ENCODE assay signal across 8 cellular contexts in genomic region chr15:65305144-65305758, GRCh38. TPM values are rescaled to one million over a fixed set of nuclear protein-coding genes. Genes with fewer than 3 reads are reported as not detected.
DNase-seq lines count a peak whose midpoint lies in the region; ATAC-seq, FAIRE-seq and TF ChIP-seq lines count a peak whose summit lies in the region.
"Had no signal": no experiment of that assay in that cellular context is flagged by ENCODE, and none has a peak within 500 bp of the region (broad histone marks: within the 10 kb centered on the region; RNA-seq: fewer than 3 reads in every experiment).

No MANE protein-coding gene starts in this region.

- H3K9me3 Mint-ChIP-seq in GM23338, result peaks cover 10% of the 10 kb centered on the region; the same call in 2 of the 3 replicates
- no peaks in the 10 kb centered on the region for H3K9me3 Mint-ChIP-seq in endothelial cell (ENCODE audit: unreplicated experiment)

- H3K9me3 ChIP-seq in OCI-LY7 (ENCODE audit: low read length) (no peaks in the 10 kb centered on the region), pancreas (no peaks in the 10 kb centered on the region)

- FAIRE-seq in pancreas (lab: Jason Lieb, UNC), result no peak

- 0 out of 2 replicates have a peak, but pooled peaks cover 3% of the 10 kb centered on the region for H3K4me1 ChIP-seq in GM23338 (ENCODE audit: insufficient read depth)
- peaks cover 24% of the 10 kb centered on the region for H3K4me1 ChIP-seq in OCI-LY7 (ENCODE audit: insufficient read depth, low read length, poor library complexity, severe bottlenecking)
- peaks cover 4 to 6% (median 5%) of the 10 kb centered on the region in 3 donors for H3K4me1 ChIP-seq in pancreas

- H3K27me3 Mint-ChIP-seq in GM23338 (ENCODE audit: insufficient read depth, low read depth, poor library complexity), result peaks cover 32% of the 10 kb centered on the region
- H3K27me3 Mint-ChIP-seq in endothelial cell (ENCODE audit: unreplicated experiment), result peaks cover 6% of the 10 kb centered on the region

- H3K4me2 ChIP-seq in GM23338 (0 out of 2 replicates have a peak overlapping the region, but pooled peaks have one; percentile 21), OCI-LY7 (ENCODE audit: low read length) (peak overlapping the region; percentile 90)

- CTCF ChIA-PET in OCI-LY7 (lab: Charles Lee; ENCODE audit: unreplicated experiment), result no interaction called here

- no peaks in the 10 kb centered on the region; the same call in 1 of the 2 replicates for H3F3A ChIP-seq in GM23338 (replicated peaks; ENCODE audit: low read depth)

- DNase-seq in GM23338 (ENCODE audit: low spot score) (no peak), OCI-LY7 (ENCODE audit: low spot score) (no peak), endothelial cell (ENCODE audit: low spot score) (no peak), pancreas (peak in 1 of 6 donors; percentile 34), ACHN (no peak), inferior parietal cortex (ENCODE audit: extremely low spot score) (no peak)

- in situ Hi-C loops in ACHN (cut with HindIII; ENCODE audit: low pct_ligation_motif_present, low pct_unique_long_range_greater_than_20kb, low sequenced_read_pairs), result no loop called here

- H4K20me1 ChIP-seq in GM23338 (replicated peaks; ENCODE audit: insufficient read depth) (no peaks in the 10 kb centered on the region), OCI-LY7 (ENCODE audit: insufficient read depth, low read length) (no peaks in the 10 kb centered on the region)

- H3K27ac ChIP-seq in GM23338 (ENCODE audit: low read depth) (peak overlapping the region; percentile 8; the same call in 1 of the 2 replicates), OCI-LY7 (ENCODE audit: low read depth, low read length, poor library complexity, severe bottlenecking) (peak overlapping the region; percentile 91), pancreas (peak overlapping the region; percentile 85 to 96 (median 92))

- H3K4me3 Mint-ChIP-seq in GM23338, result 0 out of 3 replicates have a peak overlapping the region, but pooled peaks have one; percentile 80
- H3K4me3 Mint-ChIP-seq in endothelial cell (ENCODE audit: unreplicated experiment), result no peak overlapping the region

- H3K4me1 Mint-ChIP-seq in GM23338 (peaks cover 13% of the 10 kb centered on the region), endothelial cell (ENCODE audit: unreplicated experiment) (peaks cover 6% of the 10 kb centered on the region)

- no peaks in the 10 kb centered on the region for H3K9me2 ChIP-seq in GM23338 (ENCODE audit: insufficient read depth)
- no peaks in the 10 kb centered on the region for H3K9me2 ChIP-seq in OCI-LY7 (ENCODE audit: insufficient read depth, low read length)

- H3K36me3 Mint-ChIP-seq in GM23338 (ENCODE audit: low read depth) (no peaks in the 10 kb centered on the region), endothelial cell (ENCODE audit: low read depth, unreplicated experiment) (no peaks in the 10 kb centered on the region)

- no peak overlapping the region for H2AFZ ChIP-seq in GM23338
- H2AFZ ChIP-seq in OCI-LY7 (ENCODE audit: low read length), result peak overlapping the region; percentile 48; the same call in 1 of the 2 replicates

- POLR2A ChIA-PET in OCI-LY7 (lab: Charles Lee), result interaction anchor here (0.6 to 2.2 kb wide), 20 partner anchors 8 to 1014 kb away, joined by 3 to 29 read pairs (median 4); partner anchors contain the start of genes CLPX, PARP16 and RNU5A-1

- no peak overlapping the region for H3K4me3 ChIP-seq in GM23338
- peak overlapping the region; percentile 63 for H3K4me3 ChIP-seq in OCI-LY7 (ENCODE audit: low read depth, low read length, poor library complexity, severe bottlenecking)
- peak overlapping the region in 2 of 4 donors; percentile 6 to 45 for H3K4me3 ChIP-seq in pancreas

- ATAC-seq in GM23338 (peak; percentile 20), pancreas (peak; percentile 15 to 37 (median 28)), GM19395 (IDR thresholded peaks at IDR 0.05; ENCODE audit: unreplicated experiment) (no peak)

- no TSS peak for BruUV-seq in OCI-LY7 (replicated peaks; lab: Mats Ljungman, UMichigan)

- H3K36me3 ChIP-seq in GM23338 (ENCODE audit: insufficient read depth) (no peaks in the 10 kb centered on the region), OCI-LY7 (ENCODE audit: insufficient read depth, low read length) (no peaks in the 10 kb centered on the region), pancreas (no peaks in the 10 kb centered on the region)

- H3K79me2 ChIP-seq in GM23338 (replicated peaks; ENCODE audit: insufficient read depth) (no peaks in the 10 kb centered on the region), OCI-LY7 (ENCODE audit: insufficient read depth, low read depth, low read length) (no peaks in the 10 kb centered on the region)

- intact Hi-C loops in OCI-LY7 (cut with micrococcal nuclease; ENCODE audit: unreplicated experiment) (loop anchor here (2.0 kb wide), 1 partner anchor 272 kb away; no protein-coding TSS in a partner anchor), pancreas (cut with DNase I) (no loop called here)

- 28 to 34% methylated on average over 14 of the region's 14 CpGs for WGBS in pancreas, 2 donors

- H3K27me3 ChIP-seq in GM23338 (ENCODE audit: insufficient read depth) (no peaks in the 10 kb centered on the region), pancreas (no peaks in the 10 kb centered on the region)

- peak overlapping the region; percentile 100 for H3K27ac Mint-ChIP-seq in GM23338
- peak overlapping the region; percentile 100 for H3K27ac Mint-ChIP-seq in endothelial cell (ENCODE audit: unreplicated experiment)

- TF ChIP-seq CTCF in GM23338 (conservative IDR thresholded peaks at IDR 0.05; ENCODE audit: low read depth in 2 of 2), result no peak
- TF ChIP-seq CTCF in OCI-LY7 (conservative IDR thresholded peaks at IDR 0.05; ENCODE audit: low read length), result no peak
- no peak for TF ChIP-seq CTCF in endothelial cell (IDR thresholded peaks at IDR 0.05; ENCODE audit: unreplicated experiment)
- no peak for TF ChIP-seq CTCF in pancreas (IDR thresholded peaks at IDR 0.05)

TF ChIP-seq in GM23338, 12 proteins besides CTCF, POLR2A, EP300 and RAD21 (continues in another document):
- no peak for TF ChIP-seq POLR2AphosphoS5 (IDR thresholded peaks at IDR 0.05; ENCODE audit: low read depth)
- TF ChIP-seq CREB1 (CRISPR knock-in tag; IDR thresholded peaks at IDR 0.05; ENCODE audit: low read depth), result no peak
- TF ChIP-seq ETS1 (IDR thresholded peaks at IDR 0.05), result no peak

RNA-seq across cellular contexts. Expression of gene RNU5B-1, which starts 0.8 kb away (rescaled TPM):
- not detected in 2 replicates for total RNA-seq in GM23338 (2014; rRNA removed; shearing (Covaris generic))
- not detected in 2 replicates for polyA plus RNA-seq in GM23338 (2016; fragmentation: Nextera tagmentation; extraction: Ambion mirVana)
- total RNA-seq in OCI-LY7 (2014; rRNA removed; shearing (Covaris generic)), result not detected in 2 replicates
- not detected in 2 replicates for total RNA-seq in OCI-LY7 (2022)
- total RNA-seq in endothelial cell (ENCODE audit: unreplicated experiment), result not detected
- 10 to 100 TPM in 3 of 6 donors, not detected in 3; 10.5 to 21.8 (median 21.6) TPM for total RNA-seq in pancreas
- not detected for polyA plus RNA-seq in pancreas
- total RNA-seq: T-helper 1 cell treated with Interleukin-12 subunit alpha and Interleukin-12 subunit beta and Interleukin-4 antibody, amounts not matched to agents 30 ng/mL and 1 ng/mL, for 36 hours had no signal

RNA-seq across cellular contexts. Expression of gene RNU5A-1, which starts 9.4 kb away (rescaled TPM):
- not detected in 2 replicates for total RNA-seq in GM23338 (2014; rRNA removed; shearing (Covaris generic))
- polyA plus RNA-seq in GM23338 (2016; fragmentation: Nextera tagmentation; extraction: Ambion mirVana) (not detected in 2 replicates), pancreas (not detected)
- total RNA-seq in OCI-LY7 (2014; rRNA removed; shearing (Covaris generic)), result not detected in 2 replicates
- total RNA-seq in OCI-LY7 (2022) (not detected in 2 replicates), endothelial cell (ENCODE audit: unreplicated experiment) (not detected), pancreas (not detected)
- total RNA-seq: T-helper 1 cell treated with Interleukin-12 subunit alpha and Interleukin-12 subunit beta and Interleukin-4 antibody, amounts not matched to agents 30 ng/mL and 1 ng/mL, for 36 hours had no signal

RNA-seq across cellular contexts. Expression of gene PARP16, which starts 18.6 kb away (rescaled TPM):
- total RNA-seq in GM23338 (2014; rRNA removed; shearing (Covaris generic)), result 3.6 and 4.6 TPM in 2 replicates
- polyA plus RNA-seq in GM23338 (2016; fragmentation: Nextera tagmentation; extraction: Ambion mirVana) (4.1 and 4.4 TPM in 2 replicates), pancreas (1 to 10 TPM; 3.1 to 5.5 TPM)
- 10.8 and 21.2 TPM in 2 replicates for total RNA-seq in OCI-LY7 (2014; rRNA removed; shearing (Covaris generic))
- total RNA-seq in OCI-LY7 (2022) (24.9 and 26.0 TPM in 2 replicates), endothelial cell (ENCODE audit: unreplicated experiment) (2.8 TPM), pancreas (1 to 10 TPM; 3.8 to 7.5 (median 5.7) TPM)

Comparison
In these comparisons a context has a peak if more than half of its experiments do, and no peak if none do; other contexts are left out.
1. H3K27ac ChIP-seq: peak in every context shown above with its lines; median percentile 92 in pancreas; 91 in OCI-LY7; 8 in GM23338.